Comparison of ENCODE assay signal across 15 cellular contexts in genomic region chr1:93559045-93559444, GRCh38.
"Had no signal": no experiment of that assay in that cellular context is flagged by ENCODE, and none has a peak within 500 bp of the region (broad histone marks: within the 10 kb centered on the region; RNA-seq: fewer than 3 reads in every experiment).

No MANE protein-coding gene starts in this region.

- H3K4me3 Mint-ChIP-seq: activated naive CD4-positive, alpha-beta T cell treated with anti-CD3 and anti-CD28 coated beads, Interleukin-2, amount 10 ng/mL, durations not matched to agents 7 days and 5 days; naive thymus-derived CD8-positive, alpha-beta T cell had no signal

- ATAC-seq: esophagus mucosa; left lung; mucosa of descending colon; naive thymus-derived CD8-positive, alpha-beta T cell; pancreas; upper lobe of right lung had no signal

- H3K27ac Mint-ChIP-seq: activated naive CD4-positive, alpha-beta T cell treated with anti-CD3 and anti-CD28 coated beads, Interleukin-2, amount 10 ng/mL, durations not matched to agents 7 days and 5 days; naive thymus-derived CD8-positive, alpha-beta T cell had no signal

- H3K9me3 Mint-ChIP-seq: activated naive CD4-positive, alpha-beta T cell treated with anti-CD3 and anti-CD28 coated beads, Interleukin-2, amount 10 ng/mL, durations not matched to agents 7 days and 5 days had no signal

- DNase-seq: activated CD4-positive, alpha-beta T cell treated with anti-CD3 and anti-CD28 coated beads, Interleukin-2, amount 50 U/mL, for 48 hours; activated naive CD4-positive, alpha-beta T cell treated with anti-CD3 and anti-CD28 coated beads, Interleukin-2, amount 10 ng/mL, durations not matched to agents 7 days and 5 days; activated T-cell treated with anti-CD3 and anti-CD28 coated beads, Interleukin-2, amount 50 U/mL, for 1 hour; left lung; mammary epithelial cell; mucosa of descending colon; naive thymus-derived CD8-positive, alpha-beta T cell; pancreas; sigmoid colon; spleen; stomach; testis; upper lobe of right lung had no signal

- H3K36me3 Mint-ChIP-seq: activated naive CD4-positive, alpha-beta T cell treated with anti-CD3 and anti-CD28 coated beads, Interleukin-2, amount 10 ng/mL, durations not matched to agents 7 days and 5 days had no signal

- FAIRE-seq: endometrium, pancreas had no signal
